Comparison of ENCODE assay signal across 26 cellular contexts in the genomic region with DNA sequence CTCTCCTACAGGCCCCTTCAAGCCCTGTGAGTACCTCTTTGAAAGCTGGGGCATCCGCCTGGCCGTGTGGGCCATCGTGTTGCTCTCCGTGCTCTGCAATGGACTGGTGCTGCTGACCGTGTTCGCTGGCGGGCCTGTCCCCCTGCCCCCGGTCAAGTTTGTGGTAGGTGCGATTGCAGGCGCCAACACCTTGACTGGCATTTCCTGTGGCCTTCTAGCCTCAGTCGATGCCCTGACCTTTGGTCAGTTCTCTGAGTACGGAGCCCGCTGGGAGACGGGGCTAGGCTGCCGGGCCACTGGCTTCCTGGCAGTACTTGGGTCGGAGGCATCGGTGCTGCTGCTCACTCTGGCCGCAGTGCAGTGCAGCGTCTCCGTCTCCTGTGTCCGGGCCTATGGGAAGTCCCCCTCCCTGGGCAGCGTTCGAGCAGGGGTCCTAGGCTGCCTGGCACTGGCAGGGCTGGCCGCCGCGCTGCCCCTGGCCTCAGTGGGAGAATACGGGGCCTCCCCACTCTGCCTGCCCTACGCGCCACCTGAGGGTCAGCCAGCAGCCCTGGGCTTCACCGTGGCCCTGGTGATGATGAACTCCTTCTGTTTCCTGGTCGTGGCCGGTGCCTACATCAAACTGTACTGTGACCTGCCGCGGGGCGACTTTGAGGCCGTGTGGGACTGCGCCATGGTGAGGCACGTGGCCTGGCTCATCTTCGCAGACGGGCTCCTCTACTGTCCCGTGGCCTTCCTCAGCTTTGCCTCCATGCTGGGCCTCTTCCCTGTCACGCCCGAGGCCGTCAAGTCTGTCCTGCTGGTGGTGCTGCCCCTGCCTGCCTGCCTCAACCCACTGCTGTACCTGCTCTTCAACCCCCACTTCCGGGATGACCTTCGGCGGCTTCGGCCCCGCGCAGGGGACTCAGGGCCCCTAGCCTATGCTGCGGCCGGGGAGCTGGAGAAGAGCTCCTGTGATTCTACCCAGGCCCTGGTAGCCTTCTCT. TPM values are rescaled to one million over a fixed set of nuclear protein-coding genes. Genes with fewer than 3 reads are reported as not detected.
DNase-seq lines count a peak whose midpoint lies in the region; ATAC-seq, FAIRE-seq and TF ChIP-seq lines count a peak whose summit lies in the region.
"Had no signal": no experiment of that assay in that cellular context is flagged by ENCODE, and none has a peak within 500 bp of the region (broad histone marks: within the 10 kb centered on the region; RNA-seq: fewer than 3 reads in every experiment).

No MANE protein-coding gene starts in this region.

- TF ChIP-seq POLR2A in K562 (conservative IDR thresholded peaks at IDR 0.05) (no peak), HepG2 (IDR thresholded peaks at IDR 0.05; ENCODE audit: insufficient read depth in 1 of 2, low read depth in 2 of 2, low read length in 2 of 2) (no peak), testis (IDR thresholded peaks at IDR 0.05) (no peak)

- POLR2A ChIA-PET in K562 (lab: Yijun Ruan, JAX) (interaction anchor here (0.6 to 1.2 kb wide), 4 partner anchors 10 to 21 kb away, joined by 3 to 5 read pairs (median 4); no protein-coding TSS in a partner anchor), HepG2 (lab: Yijun Ruan, JAX) (no interaction called here)

- no TSS peak for BruUV-seq in K562 (replicated peaks; lab: Mats Ljungman, UMichigan)
- BruUV-seq in HepG2 (replicated peaks; lab: Mats Ljungman, UMichigan): no TSS peak

- H2AFZ ChIP-seq in K562 (ENCODE audit: low read depth, low read length): 0 out of 2 replicates have a peak overlapping the region, but pooled peaks have one; percentile 12
- no peak overlapping the region for H2AFZ ChIP-seq in HepG2 (ENCODE audit: low read length)

- H3K79me2 ChIP-seq in K562 (ENCODE audit: control insufficient read depth, insufficient read depth, low read length) (no peaks in the 10 kb centered on the region), HepG2 (ENCODE audit: insufficient read depth, low read length) (no peaks in the 10 kb centered on the region)

- peak; percentile 32 for DNase-seq in activated CD8-positive, alpha-beta memory T cell treated with anti-CD3 and anti-CD28 coated beads, Interleukin-2, amount 10 ng/mL, durations not matched to agents 7 days and 5 days
- no peak for DNase-seq in activated CD8-positive, alpha-beta memory T cell treated with anti-CD3 and anti-CD28 coated beads, Interleukin-2, amount 50 U/mL, for 48 hours
- DNase-seq in K562 (ENCODE audit: extremely low read depth in 1 of 4, low spot score in 3 of 4): no peak
- peak; percentile 46 for DNase-seq in HepG2 (ENCODE audit: low spot score)
- DNase-seq in testis: peak; percentile 11
- DNase-seq in activated T-cell treated with anti-CD3 and anti-CD28 coated beads for 4 hours: no peak
- DNase-seq in LoVo (ENCODE audit: low spot score): no peak
- no peak for DNase-seq in amygdala (lab: John Stamatoyannopoulos, UW)
- DNase-seq: CD4-positive, CD25-positive, alpha-beta regulatory T cell; EL; GDM1; HCEC 1CT; KG1; MM.1S; NCI-H1694; NCI-H2029 treated with DMSO at 0.1 percent for 48 hours; NCI-H446 treated with DMSO at 0.1 percent for 48 hours; NCI-H526; NCI-H82; NK-92 treated with Interleukin-12 subunit alpha and Interleukin-12 subunit beta, amount 100 ng/mL, for 24 hours; PC-3 had no signal

- H3K4me1 Mint-ChIP-seq in activated CD8-positive, alpha-beta memory T cell treated with anti-CD3 and anti-CD28 coated beads, Interleukin-2, amount 10 ng/mL, durations not matched to agents 7 days and 5 days: peaks cover 14% of the 10 kb centered on the region
- H3K4me1 Mint-ChIP-seq: CD4-positive, CD25-positive, alpha-beta regulatory T cell had no signal

- TF ChIP-seq CTCF in K562 (IDR thresholded peaks at IDR 0.05 in 2 of 3, conservative IDR thresholded peaks at IDR 0.05 in 1 of 3; ENCODE audit: insufficient read depth in 2 of 3, low read depth in 1 of 3, low read length in 3 of 3): no peak
- no peak for TF ChIP-seq CTCF in HepG2 (CRISPR knock-in tag; IDR thresholded peaks at IDR 0.05)
- no peak for TF ChIP-seq CTCF in testis (IDR thresholded peaks at IDR 0.05)

- no peak for TF ChIP-seq EP300 in K562 (IDR thresholded peaks at IDR 0.05; ENCODE audit: low read length)
- no peak for TF ChIP-seq EP300 in HepG2 (IDR thresholded peaks at IDR 0.05; ENCODE audit: low read depth in 2 of 2, low read length in 2 of 2)
- TF ChIP-seq EP300 in HepG2 (CRISPR knock-in tag; IDR thresholded peaks at IDR 0.05; ENCODE audit: borderline replicate concordance): no peak

- ATAC-seq in activated CD8-positive, alpha-beta memory T cell treated with anti-CD3 and anti-CD28 coated beads, Interleukin-2, amount 10 ng/mL, durations not matched to agents 7 days and 5 days: no peak
- no peak; the same call in 2 of the 3 replicates for ATAC-seq in K562
- ATAC-seq in HepG2: peak; percentile 88
- ATAC-seq: GM12878, PC-3, Right ventricle myocardium inferior had no signal

- no peak for TF ChIP-seq RAD21 in K562 (CRISPR knock-in tag; conservative IDR thresholded peaks at IDR 0.05 in 1 of 2, IDR thresholded peaks at IDR 0.05 in 1 of 2)
- no peak for TF ChIP-seq RAD21 in HepG2 (CRISPR knock-in tag; IDR thresholded peaks at IDR 0.05)

- H3K27ac Mint-ChIP-seq in activated CD8-positive, alpha-beta memory T cell treated with anti-CD3 and anti-CD28 coated beads, Interleukin-2, amount 10 ng/mL, durations not matched to agents 7 days and 5 days: no peak overlapping the region
- H3K27ac Mint-ChIP-seq: CD4-positive, CD25-positive, alpha-beta regulatory T cell had no signal

- WGBS in K562 (ENCODE audit: insufficient coverage, low coverage, missing lambda C conversion rate): 41% methylated on average over 51 of the region's 52 CpGs
- WGBS in HepG2 (ENCODE audit: low lambda C conversion rate): 63% methylated on average over 31 of the region's 52 CpGs
- 81 to 92% methylated on average over 17 to 38 of the region's 52 CpGs for WGBS in testis, 2 donors

- H3K27me3 Mint-ChIP-seq in activated CD8-positive, alpha-beta memory T cell treated with anti-CD3 and anti-CD28 coated beads, Interleukin-2, amount 10 ng/mL, durations not matched to agents 7 days and 5 days: peaks cover 14% of the 10 kb centered on the region

- H3K4me1 ChIP-seq in K562 (replicated peaks in 1 of 2; ENCODE audit: control insufficient read depth in 2 of 2, insufficient read depth in 2 of 2, low read length in 2 of 2) (peaks cover 0 to 12% of the 10 kb centered on the region in 2 experiments; a peak in 1 of 5 replicates), HepG2 (ENCODE audit: insufficient read depth, low read length) (peaks cover 25% of the 10 kb centered on the region), testis (no peaks in the 10 kb centered on the region)
- H3K4me1 ChIP-seq: SJSA1 had no signal

- H3K9me3 ChIP-seq in K562 (replicated peaks; ENCODE audit: control insufficient read depth, insufficient read depth, low read depth, low read length) (no peaks in the 10 kb centered on the region), HepG2 (ENCODE audit: low read length) (no peaks in the 10 kb centered on the region), testis (no peaks in the 10 kb centered on the region)
- H3K9me3 ChIP-seq: SJSA1 had no signal

- H4K20me1 ChIP-seq in K562 (replicated peaks; ENCODE audit: control insufficient read depth, insufficient read depth, low read length) (no peaks in the 10 kb centered on the region), HepG2 (ENCODE audit: insufficient read depth, low read length) (no peaks in the 10 kb centered on the region)

- H3K9me1 ChIP-seq in K562 (ENCODE audit: control insufficient read depth, insufficient read depth, low read length): no peaks in the 10 kb centered on the region

- H3K36me3 Mint-ChIP-seq in activated CD8-positive, alpha-beta memory T cell treated with anti-CD3 and anti-CD28 coated beads, Interleukin-2, amount 10 ng/mL, durations not matched to agents 7 days and 5 days: no peaks in the 10 kb centered on the region
- H3K36me3 Mint-ChIP-seq: CD4-positive, CD25-positive, alpha-beta regulatory T cell had no signal

- H3K27me3 ChIP-seq in K562 (ENCODE audit: control insufficient read depth in 2 of 2, insufficient read depth in 2 of 2, low read length in 2 of 2): peaks cover 18 to 40% of the 10 kb centered on the region in 2 experiments
- peaks cover 3 to 31% of the 10 kb centered on the region in 2 experiments; a peak in 2 of 5 replicates for H3K27me3 ChIP-seq in HepG2 (ENCODE audit: control insufficient read depth in 1 of 2, insufficient read depth in 2 of 2, low read length in 2 of 2)
- no peaks in the 10 kb centered on the region for H3K27me3 ChIP-seq in testis
- H3K27me3 ChIP-seq: SJSA1 had no signal

- H3K4me2 ChIP-seq in K562 (ENCODE audit: insufficient read depth, low read length): no peak overlapping the region
- H3K4me2 ChIP-seq in HepG2 (ENCODE audit: low read depth, low read length): peak overlapping the region; percentile 57

- CTCF ChIA-PET in activated CD8-positive, alpha-beta memory T cell treated with anti-CD3 and anti-CD28 coated beads, Interleukin-2, amount 10 ng/mL, durations not matched to agents 7 days and 5 days (lab: Charles Lee): interaction anchor here (2.0 to 3.0 kb wide), 3 partner anchors 43 to 129 kb away, joined by 9 to 26 read pairs (median 9); no protein-coding TSS in a partner anchor
- CTCF ChIA-PET in K562 (lab: Yijun Ruan, JAX; ENCODE audit: low intra/inter-chr PET ratio) (no interaction called here), HepG2 (lab: Yijun Ruan, JAX; ENCODE audit: low intra/inter-chr PET ratio, low total read pairs) (interaction anchor here (0.6 to 2.8 kb wide), 2 partner anchors 129 to 133 kb away, joined by 3 to 15 read pairs; no protein-coding TSS in a partner anchor)

- no peak overlapping the region for H3K4me3 ChIP-seq in K562
- peak overlapping the region in 2 of 3 experiments; percentile 11 to 40; a peak in 2 of 6 replicates for H3K4me3 ChIP-seq in HepG2 (replicated peaks in 1 of 3; ENCODE audit: insufficient read depth in 1 of 3, low read depth in 2 of 3, low read length in 3 of 3)
- no peak overlapping the region for H3K4me3 ChIP-seq in testis
- H3K4me3 ChIP-seq: GM12878, SJSA1 had no signal

- H3K36me3 ChIP-seq in K562 (ENCODE audit: control insufficient read depth, insufficient read depth, low read length) (no peaks in the 10 kb centered on the region), HepG2 (replicated peaks in 1 of 2; ENCODE audit: control insufficient read depth in 1 of 2, insufficient read depth in 2 of 2, low read length in 2 of 2) (no peaks in the 10 kb centered on the region), testis (ENCODE audit: low read depth, missing control alignments) (no peaks in the 10 kb centered on the region)
- H3K36me3 ChIP-seq: SJSA1 had no signal

- H3K9ac ChIP-seq in K562 (ENCODE audit: insufficient read depth in 1 of 2, low read depth in 2 of 2, low read length in 2 of 2) (peak overlapping the region in 1 of 2 experiments; percentile 11; a peak in 1 of 4 replicates), HepG2 (ENCODE audit: insufficient read depth, low read depth, low read length) (no peak overlapping the region)

- H3K27ac ChIP-seq in K562 (ENCODE audit: extremely low read depth, low read depth, low read length) (no peak overlapping the region), HepG2 (ENCODE audit: extremely low read length, insufficient read depth, low read length) (no peak overlapping the region), testis (no peak overlapping the region)
- H3K27ac ChIP-seq: SJSA1 had no signal

- in situ Hi-C loops in K562 (cut with MboI) (loop anchor here (25.0 kb wide), 1 partner anchor 106 kb away; no protein-coding TSS in a partner anchor), HepG2 (cut with HindIII; ENCODE audit: extremely low pct_ligation_motif_present, low pct_unique_long_range_greater_than_20kb) (loop anchor here (5.0 kb wide), 1 partner anchor 131 kb away; no protein-coding TSS in a partner anchor)

- no peak for FAIRE-seq in K562 (lab: Jason Lieb, UNC)
- no peak for FAIRE-seq in HepG2 (lab: Jason Lieb, UNC)
- FAIRE-seq: GM12878, H1, HTR-8/SVneo had no signal

- no peaks in the 10 kb centered on the region for H3K9me3 Mint-ChIP-seq in activated CD8-positive, alpha-beta memory T cell treated with anti-CD3 and anti-CD28 coated beads, Interleukin-2, amount 10 ng/mL, durations not matched to agents 7 days and 5 days (ENCODE audit: low read depth)

- intact Hi-C loops in K562 (cut with micrococcal nuclease): loop anchor here (5.0 kb wide), 1 partner anchor 399 kb away; no protein-coding TSS in a partner anchor
- intact Hi-C loops in HepG2 (cut with micrococcal nuclease; ENCODE audit: unreplicated experiment): no loop called here
- intact Hi-C loops in testis (cut with DNase I; ENCODE audit: low total_unique reads): loop anchor here (5.0 kb wide), 1 partner anchor 131 kb away; no protein-coding TSS in a partner anchor

- H3K4me3 Mint-ChIP-seq in activated CD8-positive, alpha-beta memory T cell treated with anti-CD3 and anti-CD28 coated beads, Interleukin-2, amount 10 ng/mL, durations not matched to agents 7 days and 5 days: no peak overlapping the region
- H3K4me3 Mint-ChIP-seq: CD4-positive, CD25-positive, alpha-beta regulatory T cell had no signal

RNA-seq across cellular contexts. Expression of a gene that starts 23.5 kb away (rescaled TPM):
- total RNA-seq in activated CD8-positive, alpha-beta memory T cell treated with anti-CD3 and anti-CD28 coated beads, Interleukin-2, amount 10 ng/mL, durations not matched to agents 7 days and 5 days: 10 to 100 TPM; 77.3 to 86.0 TPM
- 49.3 and 60.2 TPM in 2 replicates for total RNA-seq in K562 (2011; cell fraction: chromatin; rRNA removed; ENCODE audit: low replicate concordance)
- 52.5 and 54.5 TPM in 2 replicates for total RNA-seq in K562 (2011; cell fraction: nucleolus; rRNA removed)
- 53.1 and 59.8 TPM in 2 replicates for total RNA-seq in K562 (2011; cell fraction: nucleoplasm; rRNA removed)
- 98.8 and 112 TPM in 2 replicates for total RNA-seq in K562 (2014; rRNA removed)
- 168 and 186 TPM in 2 replicates for total RNA-seq in K562 (2014; rRNA removed; fragmentation: Illumina TruSeq; extraction: Trizol)
- total RNA-seq in K562 (2015; rRNA removed; fragmentation: Illumina TruSeq; extraction: Trizol): 118 and 125 TPM in 2 replicates
- total RNA-seq in K562 (2021): 91.4 and 94.6 TPM in 2 replicates
- polyA plus RNA-seq in K562 (2011; rRNA removed): 320 and 356 TPM in 2 replicates
- 216 and 296 TPM in 2 replicates for polyA plus RNA-seq in K562 (2011; cell fraction: cytosol; rRNA removed)
- 130 and 199 TPM in 2 replicates for polyA plus RNA-seq in K562 (2011; cell fraction: nucleus; rRNA removed)
- 117 and 137 TPM in 2 replicates for polyA plus RNA-seq in K562 (2012)
- polyA plus RNA-seq in K562 (2014; fragmentation: Illumina TruSeq; extraction: Trizol): 197 and 225 TPM in 2 replicates
- 100 to 1,000 TPM; 388 to 438 TPM for polyA plus RNA-seq in K562 (2014; fragmentation: Nextera tagmentation; extraction: Ambion mirVana)
- polyA plus RNA-seq in K562 (2014; rRNA removed): 168 and 181 TPM in 2 replicates
- polyA minus RNA-seq in K562 (2011; rRNA and poly(A)+ RNA removed): 137 and 150 TPM in 2 replicates
- 51.0 and 60.2 TPM in 2 replicates for polyA minus RNA-seq in K562 (2011; cell fraction: cytosol; rRNA and poly(A)+ RNA removed)
- polyA minus RNA-seq in K562 (2011; cell fraction: nucleus; rRNA and poly(A)+ RNA removed): 35.4 and 57.3 TPM in 2 replicates
- total RNA-seq in HepG2 (2016; rRNA removed; fragmentation: Illumina TruSeq; extraction: Trizol): 95.2 and 130 TPM in 2 replicates
- total RNA-seq in HepG2 (2016; cell fraction: cytosol; rRNA removed; fragmentation: Illumina TruSeq; extraction: Trizol; ENCODE audit: low read depth): 21.5 and 22.7 TPM in 2 replicates
- total RNA-seq in HepG2 (2016; cell fraction: insoluble cytoplasmic fraction; rRNA removed; fragmentation: Illumina TruSeq; extraction: Trizol): 93.0 and 140 TPM in 2 replicates
- 21.2 and 24.3 TPM in 2 replicates for total RNA-seq in HepG2 (2016; cell fraction: membrane; rRNA removed; fragmentation: Illumina TruSeq; extraction: Trizol)
- total RNA-seq in HepG2 (2016; cell fraction: nucleus; rRNA removed; fragmentation: Illumina TruSeq; extraction: Trizol): 34.3 and 34.5 TPM in 2 replicates
- 58.9 and 80.8 TPM in 2 replicates for polyA plus RNA-seq in HepG2 (2011; rRNA removed)
- polyA plus RNA-seq in HepG2 (2011; cell fraction: cytosol; rRNA removed): 53.2 and 54.1 TPM in 2 replicates
- polyA plus RNA-seq in HepG2 (2011; cell fraction: nucleus; rRNA removed): 16.3 and 20.2 TPM in 2 replicates
- polyA plus RNA-seq in HepG2 (2012): 20.4 and 35.6 TPM in 2 replicates
- 9.6 and 10.6 TPM in 2 replicates for polyA plus RNA-seq in HepG2 (2016; cell fraction: cytosol; fragmentation: Illumina TruSeq; extraction: Trizol; ENCODE audit: low read depth)
- 120 and 134 TPM in 2 replicates for polyA plus RNA-seq in HepG2 (2016; cell fraction: insoluble cytoplasmic fraction; fragmentation: Illumina TruSeq; extraction: Trizol; ENCODE audit: low read depth)
- 12.6 and 12.8 TPM in 2 replicates for polyA plus RNA-seq in HepG2 (2016; cell fraction: membrane; fragmentation: Illumina TruSeq; extraction: Trizol; ENCODE audit: low read depth)
- polyA plus RNA-seq in HepG2 (2016; cell fraction: nucleus; fragmentation: Illumina TruSeq; extraction: Trizol; ENCODE audit: insufficient read depth, low read depth): 45.5 and 48.6 TPM in 2 replicates
- polyA minus RNA-seq in HepG2 (2011; rRNA and poly(A)+ RNA removed; ENCODE audit: low replicate concordance): 39.5 and 179 TPM in 2 replicates
- polyA minus RNA-seq in HepG2 (2011; cell fraction: cytosol; rRNA and poly(A)+ RNA removed): 18.0 and 21.6 TPM in 2 replicates
- 13.1 and 18.2 TPM in 2 replicates for polyA minus RNA-seq in HepG2 (2011; cell fraction: nucleus; rRNA and poly(A)+ RNA removed)
- 10 to 100 TPM; 29.9 to 43.9 TPM for total RNA-seq in testis
- polyA plus RNA-seq in testis (ENCODE audit: insufficient read depth, low read depth, low replicate concordance): 49.0 TPM

RNA-seq across cellular contexts. Expression of a gene that starts 30.3 kb away (rescaled TPM):
- total RNA-seq in activated CD8-positive, alpha-beta memory T cell treated with anti-CD3 and anti-CD28 coated beads, Interleukin-2, amount 10 ng/mL, durations not matched to agents 7 days and 5 days: 10 to 100 TPM; 20.3 to 34.2 TPM
- total RNA-seq in K562 (2011; cell fraction: chromatin; rRNA removed; ENCODE audit: low replicate concordance): 182 and 275 TPM in 2 replicates
- 62.9 and 69.9 TPM in 2 replicates for total RNA-seq in K562 (2011; cell fraction: nucleolus; rRNA removed)
- total RNA-seq in K562 (2011; cell fraction: nucleoplasm; rRNA removed): 103 and 122 TPM in 2 replicates
- total RNA-seq in K562 (2014; rRNA removed): 6.9 and 7.8 TPM in 2 replicates
- total RNA-seq in K562 (2014; rRNA removed; fragmentation: Illumina TruSeq; extraction: Trizol): 15.3 and 16.9 TPM in 2 replicates
- total RNA-seq in K562 (2015; rRNA removed; fragmentation: Illumina TruSeq; extraction: Trizol): 12.0 and 16.5 TPM in 2 replicates
- 15.6 and 17.9 TPM in 2 replicates for total RNA-seq in K562 (2021)
- 13.6 and 15.7 TPM in 2 replicates for polyA plus RNA-seq in K562 (2011; rRNA removed)
- 14.8 and 18.9 TPM in 2 replicates for polyA plus RNA-seq in K562 (2011; cell fraction: cytosol; rRNA removed)
- 50.2 and 59.9 TPM in 2 replicates for polyA plus RNA-seq in K562 (2011; cell fraction: nucleus; rRNA removed)
- 3.4 and 5.3 TPM in 2 replicates for polyA plus RNA-seq in K562 (2012)
- 9.7 and 14.0 TPM in 2 replicates for polyA plus RNA-seq in K562 (2014; fragmentation: Illumina TruSeq; extraction: Trizol)
- polyA plus RNA-seq in K562 (2014; fragmentation: Nextera tagmentation; extraction: Ambion mirVana): 1 to 10 TPM in 1 of 2 experiments, under 1 TPM in 1; 0.73 to 1.1 TPM
- polyA plus RNA-seq in K562 (2014; rRNA removed): 6.9 and 7.9 TPM in 2 replicates
- polyA minus RNA-seq in K562 (2011; rRNA and poly(A)+ RNA removed): 110 and 112 TPM in 2 replicates
- 13.2 and 15.7 TPM in 2 replicates for polyA minus RNA-seq in K562 (2011; cell fraction: cytosol; rRNA and poly(A)+ RNA removed)
- polyA minus RNA-seq in K562 (2011; cell fraction: nucleus; rRNA and poly(A)+ RNA removed): 85.2 and 142 TPM in 2 replicates
- 5.0 and 12.0 TPM in 2 replicates for total RNA-seq in HepG2 (2016; rRNA removed; fragmentation: Illumina TruSeq; extraction: Trizol)
- total RNA-seq in HepG2 (2016; cell fraction: cytosol; rRNA removed; fragmentation: Illumina TruSeq; extraction: Trizol; ENCODE audit: low read depth): 7.8 and 10.3 TPM in 2 replicates
- 3.1 and 9.8 TPM in 2 replicates for total RNA-seq in HepG2 (2016; cell fraction: insoluble cytoplasmic fraction; rRNA removed; fragmentation: Illumina TruSeq; extraction: Trizol)
- total RNA-seq in HepG2 (2016; cell fraction: membrane; rRNA removed; fragmentation: Illumina TruSeq; extraction: Trizol): 7.6 and 7.9 TPM in 2 replicates
- total RNA-seq in HepG2 (2016; cell fraction: nucleus; rRNA removed; fragmentation: Illumina TruSeq; extraction: Trizol): 28.2 and 41.8 TPM in 2 replicates
- polyA plus RNA-seq in HepG2 (2011; rRNA removed): 12.0 and 13.6 TPM in 2 replicates
- 4.7 and 6.2 TPM in 2 replicates for polyA plus RNA-seq in HepG2 (2011; cell fraction: cytosol; rRNA removed)
- 46.0 and 60.3 TPM in 2 replicates for polyA plus RNA-seq in HepG2 (2011; cell fraction: nucleus; rRNA removed)
- 2.4 and 3.9 TPM in 2 replicates for polyA plus RNA-seq in HepG2 (2012)
- polyA plus RNA-seq in HepG2 (2016; cell fraction: cytosol; fragmentation: Illumina TruSeq; extraction: Trizol; ENCODE audit: low read depth): 0.12 and 0.15 TPM in 2 replicates
- 1.2 and 2.0 TPM in 2 replicates for polyA plus RNA-seq in HepG2 (2016; cell fraction: insoluble cytoplasmic fraction; fragmentation: Illumina TruSeq; extraction: Trizol; ENCODE audit: low read depth)
- polyA plus RNA-seq in HepG2 (2016; cell fraction: membrane; fragmentation: Illumina TruSeq; extraction: Trizol; ENCODE audit: low read depth): 0.31 and 0.49 TPM in 2 replicates
- polyA plus RNA-seq in HepG2 (2016; cell fraction: nucleus; fragmentation: Illumina TruSeq; extraction: Trizol; ENCODE audit: insufficient read depth, low read depth): 9.7 and 12.2 TPM in 2 replicates
- 84.7 and 179 TPM in 2 replicates for polyA minus RNA-seq in HepG2 (2011; rRNA and poly(A)+ RNA removed; ENCODE audit: low replicate concordance)
- 4.5 and 9.7 TPM in 2 replicates for polyA minus RNA-seq in HepG2 (2011; cell fraction: cytosol; rRNA and poly(A)+ RNA removed)
- 97.5 and 109 TPM in 2 replicates for polyA minus RNA-seq in HepG2 (2011; cell fraction: nucleus; rRNA and poly(A)+ RNA removed)
- total RNA-seq in testis: 10 to 100 TPM; 54.6 to 61.2 TPM
- polyA plus RNA-seq in testis (ENCODE audit: insufficient read depth, low read depth, low replicate concordance): 32.6 TPM

Comparison
In these comparisons a context has a peak if more than half of its experiments do, and no peak if none do; other contexts are left out.
1. DNase-seq: peak in activated CD8-positive, alpha-beta memory T cell treated with anti-CD3 and anti-CD28 coated beads, Interleukin-2, amount 10 ng/mL, durations not matched to agents 7 days and 5 days (single experiment), HepG2 (single experiment) and testis (single experiment); none in activated CD8-positive, alpha-beta memory T cell treated with anti-CD3 and anti-CD28 coated beads, Interleukin-2, amount 50 U/mL, for 48 hours (single experiment), K562 (0 of 4), activated T-cell treated with anti-CD3 and anti-CD28 coated beads for 4 hours (single experiment), LoVo (single experiment) and amygdala (0 of 56).
2. H3K4me3 ChIP-seq: peak in HepG2 (2 of 3); none in K562 (single experiment) and testis (0 of 2).